In the genomic region with DNA sequence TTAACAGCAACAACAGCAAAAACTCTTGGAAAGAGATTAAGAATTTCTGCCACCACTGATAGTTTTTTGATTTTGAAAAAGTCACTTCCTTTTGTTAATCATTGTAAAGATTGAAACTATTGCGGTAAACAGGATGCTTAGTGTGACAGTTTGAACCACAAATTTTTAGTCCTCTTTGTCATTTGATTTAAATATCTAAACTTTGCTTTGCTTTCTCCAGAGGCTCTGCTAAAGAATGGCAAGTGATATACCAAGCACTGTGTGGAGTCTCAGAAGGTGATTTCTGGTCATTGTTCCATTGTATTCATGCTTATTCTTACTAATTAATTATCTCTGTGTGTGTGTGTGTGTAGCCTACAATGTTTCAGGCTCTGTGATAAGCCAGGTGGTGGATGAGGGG, we compare ENCODE assay signal across 17 cellular contexts.
DNase-seq lines count a peak whose midpoint lies in the region; ATAC-seq lines count a peak whose summit lies in the region.
"Had no signal": no experiment of that assay in that cellular context is flagged by ENCODE, and none has a peak within 500 bp of the region (broad histone marks: within the 10 kb centered on the region; RNA-seq: fewer than 3 reads in every experiment).

No MANE protein-coding gene starts in this region.

- H3K4me1 Mint-ChIP-seq in activated CD8-positive, alpha-beta memory T cell treated with anti-CD3 and anti-CD28 coated beads, Interleukin-2, amount 10 ng/mL, durations not matched to agents 7 days and 5 days = peaks cover 9% of the 10 kb centered on the region

- H3K9me3 Mint-ChIP-seq in activated CD8-positive, alpha-beta memory T cell treated with anti-CD3 and anti-CD28 coated beads, Interleukin-2, amount 10 ng/mL, durations not matched to agents 7 days and 5 days (ENCODE audit: low read depth) = peaks cover 5% of the 10 kb centered on the region

- no peak for DNase-seq in activated CD8-positive, alpha-beta memory T cell treated with anti-CD3 and anti-CD28 coated beads, Interleukin-2, amount 10 ng/mL, durations not matched to agents 7 days and 5 days
- no peak for DNase-seq in activated CD8-positive, alpha-beta memory T cell treated with anti-CD3 and anti-CD28 coated beads, Interleukin-2, amount 50 U/mL, for 4 hours
- DNase-seq in renal cortical epithelial cell (ENCODE audit: low read depth) (peak; percentile 3), AG20443 (ENCODE audit: low spot score) (no peak)
- no peak for DNase-seq in activated CD8-positive, alpha-beta memory T cell treated with anti-CD3 and anti-CD28 coated beads for 24 hours
- no peak for DNase-seq in central memory CD4-positive, alpha-beta T cell
- DNase-seq: ACHN; activated effector memory CD4-positive, alpha-beta T cell treated with Interleukin-2 at 50 U/mL for 16 hours; KG1; mammary epithelial cell; NCI-H2029; nucleus accumbens; stimulated activated CD4-positive, alpha-beta T cell treated with anti-CD3 and anti-CD28 coated beads, Interleukin-12 subunit alpha, Interleukin-12 subunit beta, amount 100 ng/mL, for 4 hours; upper lobe of left lung had no signal

- CTCF ChIA-PET in activated CD8-positive, alpha-beta memory T cell treated with anti-CD3 and anti-CD28 coated beads, Interleukin-2, amount 10 ng/mL, durations not matched to agents 7 days and 5 days (lab: Charles Lee) = no interaction called here

- H3K4me3 Mint-ChIP-seq in activated CD8-positive, alpha-beta memory T cell treated with anti-CD3 and anti-CD28 coated beads, Interleukin-2, amount 10 ng/mL, durations not matched to agents 7 days and 5 days = no peak overlapping the region
- H3K4me3 Mint-ChIP-seq: WTC11 had no signal

- H3K36me3 Mint-ChIP-seq in activated CD8-positive, alpha-beta memory T cell treated with anti-CD3 and anti-CD28 coated beads, Interleukin-2, amount 10 ng/mL, durations not matched to agents 7 days and 5 days = no peaks in the 10 kb centered on the region

- H3K27me3 Mint-ChIP-seq in activated CD8-positive, alpha-beta memory T cell treated with anti-CD3 and anti-CD28 coated beads, Interleukin-2, amount 10 ng/mL, durations not matched to agents 7 days and 5 days = no peaks in the 10 kb centered on the region

- no peak overlapping the region for H3K27ac Mint-ChIP-seq in activated CD8-positive, alpha-beta memory T cell treated with anti-CD3 and anti-CD28 coated beads, Interleukin-2, amount 10 ng/mL, durations not matched to agents 7 days and 5 days
- H3K27ac Mint-ChIP-seq: WTC11 had no signal

- ATAC-seq in activated CD8-positive, alpha-beta memory T cell treated with anti-CD3 and anti-CD28 coated beads, Interleukin-2, amount 10 ng/mL, durations not matched to agents 7 days and 5 days = peak; percentile 16
- ATAC-seq in GM21576 (IDR thresholded peaks at IDR 0.05; ENCODE audit: unreplicated experiment) = peak; percentile 61
- peak; percentile 78 for ATAC-seq in HG03196 (IDR thresholded peaks at IDR 0.05; ENCODE audit: unreplicated experiment)
- ATAC-seq: WTC11 had no signal

Comparison
In these comparisons a context has a peak if more than half of its experiments do, and no peak if none do; other contexts are left out.
1. ATAC-seq: peak in every context shown above with its lines; median percentile 78 in HG03196; 61 in GM21576; 16 in activated CD8-positive, alpha-beta memory T cell treated with anti-CD3 and anti-CD28 coated beads, Interleukin-2, amount 10 ng/mL, durations not matched to agents 7 days and 5 days.